24 cellular contexts compared by ENCODE assay signal in genomic region chr16:50126183-50126582, GRCh38.
"Had no signal": no experiment of that assay in that cellular context is flagged by ENCODE, and none has a peak within 500 bp of the region (broad histone marks: within the 10 kb centered on the region; RNA-seq: fewer than 3 reads in every experiment).

No MANE protein-coding gene starts in this region.

- ATAC-seq: activated CD4-positive, alpha-beta T cell treated with anti-CD3 and anti-CD28 coated beads for 36 hours; activated CD8-positive, alpha-beta T cell treated with anti-CD3 and anti-CD28 coated beads for 36 hours; activated T-cell treated with anti-CD3 and anti-CD28 coated beads, Interleukin-2, amount 50 U/mL, for 72 hours; T-helper 17 cell had no signal

- H3K4me2 ChIP-seq: PC-9 had no signal

- H3K27me3 Mint-ChIP-seq: activated CD4-positive, alpha-beta T cell treated with anti-CD3 and anti-CD28 coated beads for 36 hours; activated CD8-positive, alpha-beta T cell treated with anti-CD3 and anti-CD28 coated beads for 36 hours; T-helper 17 cell had no signal

- H3K27ac ChIP-seq: adrenal gland, PC-9, WERI-Rb-1 had no signal

- H3K9me3 Mint-ChIP-seq: activated CD8-positive, alpha-beta T cell treated with anti-CD3 and anti-CD28 coated beads for 36 hours; activated T-cell treated with anti-CD3 and anti-CD28 coated beads, Interleukin-2, amount 50 U/mL, for 72 hours; activated T-helper 2 cell treated with anti-CD3 and anti-CD28 coated beads, Interferon-gamma antibody, Interleukin-2, Interleukin-4, amounts not matched to agents 10 μg/mL and 5 μg/mL and 100 μg/mL, durations not matched to agents 14 hours and 24 hours and 36 hours had no signal

- H3K4me1 ChIP-seq: adrenal gland had no signal

- H3K27me3 ChIP-seq: adrenal gland had no signal

- H2AFZ ChIP-seq: PC-9 had no signal

- H3K4me3 ChIP-seq: adrenal gland, PC-9 had no signal

- H3K9me3 ChIP-seq: adrenal gland had no signal

- DNase-seq: activated CD4-positive, alpha-beta T cell treated with anti-CD3 and anti-CD28 coated beads for 36 hours; activated CD4-positive, alpha-beta T cell treated with anti-CD3 and anti-CD28 coated beads, Interleukin-2, amount 50 U/mL, for 1 hour; activated CD8-positive, alpha-beta memory T cell treated with anti-CD3 and anti-CD28 coated beads, Interleukin-2, amount 50 U/mL, for 4 hours; activated CD8-positive, alpha-beta T cell treated with anti-CD3 and anti-CD28 coated beads for 36 hours; activated gamma-delta T cell treated with Interleukin-2 at 50 U/mL for 16 hours; activated naive CD4-positive, alpha-beta T cell treated with anti-CD3 and anti-CD28 coated beads, Interleukin-2, amount 50 U/mL, for 16 hours; activated naive CD8-positive, alpha-beta T cell treated with anti-CD3 and anti-CD28 coated beads, Interleukin-2, amount 10 ng/mL, durations not matched to agents 7 days and 5 days; activated T-cell treated with anti-CD3 and anti-CD28 coated beads, Interleukin-2, amount 50 U/mL, for 72 hours; adrenal gland; anterior cingulate cortex; cerebellar nuclear complex; Karpas-422; MM.1S; NCI-H1105 treated with DMSO at 0.1 percent for 48 hours; NCI-H1436 treated with DMSO at 0.1 percent for 48 hours; NCI-H187; NCI-H2081; NCI-H446; PC-9; SHP77 treated with DMSO at 0.1 percent for 48 hours; T-helper 17 cell; T1000; WERI-Rb-1 had no signal

- H3K36me3 ChIP-seq: adrenal gland, WERI-Rb-1 had no signal

- H3K27ac Mint-ChIP-seq: activated CD4-positive, alpha-beta T cell treated with anti-CD3 and anti-CD28 coated beads for 36 hours; activated CD8-positive, alpha-beta T cell treated with anti-CD3 and anti-CD28 coated beads for 36 hours; activated naive CD8-positive, alpha-beta T cell treated with anti-CD3 and anti-CD28 coated beads, Interleukin-2, amount 10 ng/mL, durations not matched to agents 7 days and 5 days; activated T-cell treated with anti-CD3 and anti-CD28 coated beads, Interleukin-2, amount 50 U/mL, for 72 hours; activated T-helper 2 cell treated with anti-CD3 and anti-CD28 coated beads, Interferon-gamma antibody, Interleukin-2, Interleukin-4, amounts not matched to agents 10 μg/mL and 5 μg/mL and 100 μg/mL, durations not matched to agents 14 hours and 24 hours and 36 hours; T-helper 17 cell had no signal

- H3K4me3 Mint-ChIP-seq: activated CD4-positive, alpha-beta T cell treated with anti-CD3 and anti-CD28 coated beads for 36 hours; activated CD8-positive, alpha-beta T cell treated with anti-CD3 and anti-CD28 coated beads for 36 hours; activated naive CD8-positive, alpha-beta T cell treated with anti-CD3 and anti-CD28 coated beads, Interleukin-2, amount 10 ng/mL, durations not matched to agents 7 days and 5 days; activated T-cell treated with anti-CD3 and anti-CD28 coated beads, Interleukin-2, amount 50 U/mL, for 72 hours; T-helper 17 cell had no signal
